Comparison of ENCODE assay signal across 7 cellular contexts in the genomic region with DNA sequence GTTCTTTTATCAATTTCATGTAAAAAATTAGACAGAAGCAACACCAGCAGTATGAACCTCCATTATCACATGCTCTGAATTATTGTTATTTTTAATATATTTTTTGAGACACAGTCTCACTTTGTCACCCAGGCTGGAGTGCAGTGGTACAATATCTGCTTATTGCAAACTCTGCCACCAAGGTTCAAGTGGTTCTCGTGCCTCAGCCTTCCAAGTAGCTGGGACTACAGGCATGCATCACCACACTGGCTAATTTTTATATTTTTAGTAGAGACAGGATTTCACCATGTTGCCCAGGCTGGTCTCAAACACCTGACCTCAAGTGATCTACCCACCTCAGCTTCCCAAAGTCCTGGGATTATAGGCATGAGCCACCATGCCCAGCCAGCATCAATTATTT. TPM values are rescaled to one million over a fixed set of nuclear protein-coding genes. Genes with fewer than 3 reads are reported as not detected.
A peak's percentile ranks its signal among the peaks of the same experiment; 100 is the strongest.
DNase-seq lines count a peak whose midpoint lies in the region; ATAC-seq and TF ChIP-seq lines count a peak whose summit lies in the region.
"Not testable (repeated sequence)": the region's sequence is repeated elsewhere in the genome, so short reads cannot be mapped to it uniquely, and the experiment has no call there.
"Had no signal": no experiment of that assay in that cellular context is flagged by ENCODE, and none has a peak within 500 bp of the region (broad histone marks: within the 10 kb centered on the region; RNA-seq: fewer than 3 reads in every experiment).

No MANE protein-coding gene starts in this region.

- peaks cover 15% of the 10 kb centered on the region for H3K36me3 Mint-ChIP-seq in CD4-positive, alpha-beta T cell (ENCODE audit: low read depth)
- H3K36me3 Mint-ChIP-seq in CD8-positive, alpha-beta T cell = peaks cover 19% of the 10 kb centered on the region
- H3K36me3 Mint-ChIP-seq in activated naive CD4-positive, alpha-beta T cell treated with anti-CD3 and anti-CD28 coated beads, Interleukin-2, amount 50 U/mL, for 24 hours = not testable (repeated sequence)
- H3K36me3 Mint-ChIP-seq in memory B cell = peaks cover 21% of the 10 kb centered on the region

- CTCF ChIA-PET in CD4-positive, alpha-beta T cell (lab: Charles Lee) = interaction anchor here (0.5 kb wide), 1 partner anchor 18 kb away, joined by 4 read pairs; no protein-coding TSS in a partner anchor
- CTCF ChIA-PET in CD8-positive, alpha-beta T cell (lab: Charles Lee) = not testable (repeated sequence)

- H3K4me3 ChIP-seq in CD8-positive, alpha-beta T cell (ENCODE audit: low read depth, low read length) = not testable (repeated sequence)

- not testable (repeated sequence) for H3K27me3 Mint-ChIP-seq in CD4-positive, alpha-beta T cell; CD8-positive, alpha-beta T cell (ENCODE audit: low read depth); activated naive CD4-positive, alpha-beta T cell treated with anti-CD3 and anti-CD28 coated beads, Interleukin-2, amount 50 U/mL, for 24 hours; memory B cell

- H3K27ac ChIP-seq in CD4-positive, alpha-beta T cell (ENCODE audit: low read depth, low read length); CD8-positive, alpha-beta T cell (ENCODE audit: low read depth, low read length): not testable (repeated sequence)

- not testable (repeated sequence) for H3K9me3 ChIP-seq in CD4-positive, alpha-beta T cell (ENCODE audit: control insufficient read depth, low read length); CD8-positive, alpha-beta T cell (ENCODE audit: low read length)

- TF ChIP-seq CTCF in CD4-positive, alpha-beta T cell (IDR thresholded peaks at IDR 0.05); CD8-positive, alpha-beta T cell (IDR thresholded peaks at IDR 0.05): not testable (repeated sequence)

- H3K36me3 ChIP-seq in CD8-positive, alpha-beta T cell (ENCODE audit: insufficient read depth, low read length) = not testable (repeated sequence)

- not testable (repeated sequence) for ATAC-seq in CD4-positive, alpha-beta T cell (ENCODE audit: poor library complexity); CD8-positive, alpha-beta T cell; memory B cell (ENCODE audit: low read depth)
- ATAC-seq in Right ventricle myocardium superior (ENCODE audit: poor library complexity) (peak; percentile 62), left ventricle myocardium superior (peak; percentile 61)

- POLR2A ChIA-PET in CD4-positive, alpha-beta T cell (lab: Charles Lee) = not testable (repeated sequence)
- POLR2A ChIA-PET in CD8-positive, alpha-beta T cell (lab: Charles Lee) = interaction anchor here (0.6 kb wide), 1 partner anchor 15 kb away, joined by 5 read pairs; no protein-coding TSS in a partner anchor

- DNase-seq in CD4-positive, alpha-beta T cell; CD8-positive, alpha-beta T cell; Right ventricle myocardium superior; left ventricle myocardium superior; memory B cell (ENCODE audit: low spot score in 2 of 2): not testable (repeated sequence)

- H3K27ac Mint-ChIP-seq in CD4-positive, alpha-beta T cell = peak overlapping the region; percentile 25
- peak overlapping the region; percentile 15 for H3K27ac Mint-ChIP-seq in CD8-positive, alpha-beta T cell
- peak overlapping the region; percentile 23 for H3K27ac Mint-ChIP-seq in activated naive CD4-positive, alpha-beta T cell treated with anti-CD3 and anti-CD28 coated beads, Interleukin-2, amount 50 U/mL, for 24 hours
- H3K27ac Mint-ChIP-seq in memory B cell = peak overlapping the region; percentile 60

- H3K4me1 ChIP-seq in CD8-positive, alpha-beta T cell (ENCODE audit: insufficient read depth, low read length) = not testable (repeated sequence)

- H3K4me1 Mint-ChIP-seq in CD4-positive, alpha-beta T cell (ENCODE audit: low read depth) = peaks cover 18% of the 10 kb centered on the region
- peaks cover 26% of the 10 kb centered on the region for H3K4me1 Mint-ChIP-seq in CD8-positive, alpha-beta T cell (ENCODE audit: low read depth)
- H3K4me1 Mint-ChIP-seq in activated naive CD4-positive, alpha-beta T cell treated with anti-CD3 and anti-CD28 coated beads, Interleukin-2, amount 50 U/mL, for 24 hours = peaks cover 40% of the 10 kb centered on the region
- peaks cover 17% of the 10 kb centered on the region for H3K4me1 Mint-ChIP-seq in memory B cell

- H3K9me3 Mint-ChIP-seq in CD4-positive, alpha-beta T cell; CD8-positive, alpha-beta T cell; activated naive CD4-positive, alpha-beta T cell treated with anti-CD3 and anti-CD28 coated beads, Interleukin-2, amount 50 U/mL, for 24 hours; memory B cell: not testable (repeated sequence)

- not testable (repeated sequence) for H3K27me3 ChIP-seq in CD4-positive, alpha-beta T cell (ENCODE audit: control insufficient read depth, insufficient read depth, low read length); CD8-positive, alpha-beta T cell (ENCODE audit: insufficient read depth, low read length)

- not testable (repeated sequence) for H3K4me3 Mint-ChIP-seq in CD4-positive, alpha-beta T cell; CD8-positive, alpha-beta T cell; activated naive CD4-positive, alpha-beta T cell treated with anti-CD3 and anti-CD28 coated beads, Interleukin-2, amount 50 U/mL, for 24 hours; memory B cell

- intact Hi-C loops in CD4-positive, alpha-beta T cell (cut with DNase I, micrococcal nuclease); CD8-positive, alpha-beta T cell (cut with DNase I, micrococcal nuclease); Right ventricle myocardium superior (cut with DNase I); left ventricle myocardium superior (cut with micrococcal nuclease): not testable (repeated sequence)

RNA-seq across cellular contexts. Expression of gene ETFA, which starts 16.8 kb away (rescaled TPM):
- total RNA-seq in CD4-positive, alpha-beta T cell = 10 to 100 TPM; 11.4 to 15.2 TPM
- total RNA-seq in CD8-positive, alpha-beta T cell = 10 to 100 TPM; 18.0 to 18.1 TPM
- total RNA-seq in Right ventricle myocardium superior (539 TPM), left ventricle myocardium superior (497 TPM)

RNA-seq across cellular contexts. Expression of gene ISL2, which starts 42.1 kb away (rescaled TPM):
- not detected for total RNA-seq in CD4-positive, alpha-beta T cell
- not detected for total RNA-seq in CD8-positive, alpha-beta T cell
- total RNA-seq in Right ventricle myocardium superior (not detected), left ventricle myocardium superior (not detected)
- total RNA-seq: CD4-positive, alpha-beta memory T cell had no signal

Comparison
In these comparisons a context has a peak if more than half of its experiments do, and no peak if none do; other contexts are left out.
1. RNA of gene ETFA, which starts 16.8 kb away (total RNA-seq): 539 TPM in Right ventricle myocardium superior (single experiment) and 497 TPM in left ventricle myocardium superior (single experiment); 18.0 to 18.1 TPM in CD8-positive, alpha-beta T cell and 11.4 to 15.2 TPM in CD4-positive, alpha-beta T cell; every median in the first group is over 10 times any median in the second.
2. Peak in every context shown above with its lines, with median percentiles within 50 percentile points of each other: H3K27ac Mint-ChIP-seq.